Comparison of ENCODE assay signal across 25 cellular contexts in genomic region chr1:59554752-59555151, GRCh38.
"Had no signal": no experiment of that assay in that cellular context is flagged by ENCODE, and none has a peak within 500 bp of the region (broad histone marks: within the 10 kb centered on the region; RNA-seq: fewer than 3 reads in every experiment).

No MANE protein-coding gene starts in this region.

- H3K27me3 ChIP-seq: neutrophil, right atrium auricular region, stomach, testis, thyroid gland, transverse colon, upper lobe of right lung had no signal

- H3K36me3 ChIP-seq: neutrophil, right atrium auricular region, thyroid gland, transverse colon, upper lobe of right lung had no signal

- H2AFZ ChIP-seq: parathyroid adenoma had no signal

- H3K4me1 Mint-ChIP-seq: natural killer cell had no signal

- H3K9me3 ChIP-seq: neutrophil, testis, thyroid gland, upper lobe of right lung had no signal

- H3K27ac Mint-ChIP-seq: natural killer cell; stimulated activated naive B cell treated with anti-CD40 and anti-IgM and Interleukin-4, amounts not matched to agents 10 μg/mL and 1 μg/mL and 100 μg/mL, for 72 hours had no signal

- H3K4me3 ChIP-seq: left ventricle myocardium inferior, lung, right atrium auricular region, skin epidermis, stomach, testis, thyroid gland, transverse colon, upper lobe of right lung had no signal

- ATAC-seq: natural killer cell; stimulated activated naive B cell treated with anti-CD40 and anti-IgM and Interleukin-4, amounts not matched to agents 10 μg/mL and 1 μg/mL and 100 μg/mL, for 72 hours; stimulated activated naive CD8-positive, alpha-beta T cell treated with anti-CD3 and anti-CD28 coated beads, Interleukin-15, Interleukin-2, amounts not matched to agents 100 U/mL and 50 U/mL, for 24 hours; upper lobe of right lung had no signal

- H3K4me3 Mint-ChIP-seq: naive B cell; natural killer cell; neural crest cell; stimulated activated naive B cell treated with anti-CD40 and anti-IgM and Interleukin-4, amounts not matched to agents 10 μg/mL and 1 μg/mL and 100 μg/mL, for 72 hours had no signal

- DNase-seq: head of caudate nucleus; hypothalamus; islet precursor cell; left ventricle myocardium inferior; mesendoderm; naive B cell; natural killer cell; occipital lobe; stimulated activated CD4-positive, alpha-beta T cell treated with anti-CD3 and anti-CD28 coated beads, Interleukin-12 subunit alpha, Interleukin-12 subunit beta, amount 100 ng/mL, for 4 hours; stimulated activated CD4-positive, alpha-beta T cell treated with anti-CD3 and anti-CD28 coated beads, Interleukin-15, amount 100 ng/mL, for 24 hours; stimulated activated CD4-positive, alpha-beta T cell treated with anti-CD3 and anti-CD28 coated beads, Interleukin-2, amount 100 ng/mL, for 24 hours; stimulated activated CD4-positive, alpha-beta T cell treated with anti-CD3 and anti-CD28 coated beads, Interleukin-4, amount 100 ng/mL, for 1 hour; stimulated activated naive B cell treated with anti-CD40 and anti-IgM and Interleukin-4, amounts not matched to agents 10 μg/mL and 1 μg/mL and 100 μg/mL, for 72 hours; stimulated activated naive CD8-positive, alpha-beta T cell treated with anti-CD3 and anti-CD28 coated beads, Interleukin-15, Interleukin-2, amounts not matched to agents 100 U/mL and 50 U/mL, for 24 hours; stomach; testis; thyroid gland; transverse colon; upper lobe of right lung had no signal

- H3K79me2 ChIP-seq: parathyroid adenoma had no signal

- H3K4me1 ChIP-seq: left ventricle myocardium inferior, parathyroid adenoma, right atrium auricular region, testis, thyroid gland had no signal

- H3K27ac ChIP-seq: left ventricle myocardium inferior, neutrophil, parathyroid adenoma, right atrium auricular region, skin epidermis, stomach, testis, thyroid gland, transverse colon, upper lobe of right lung had no signal

- H3K27me3 Mint-ChIP-seq: naive B cell; stimulated activated naive B cell treated with anti-CD40 and anti-IgM and Interleukin-4, amounts not matched to agents 10 μg/mL and 1 μg/mL and 100 μg/mL, for 72 hours had no signal
